ENCODE assay signal across 8 cellular contexts in genomic region chr5:14665949-14666741, GRCh38. TPM values are rescaled to one million over a fixed set of nuclear protein-coding genes. Genes with fewer than 3 reads are reported as not detected.
A peak's percentile ranks its signal among the peaks of the same experiment; 100 is the strongest.
DNase-seq lines count a peak whose midpoint lies in the region; ATAC-seq and TF ChIP-seq lines count a peak whose summit lies in the region.

No MANE protein-coding gene starts in this region.

- H3K4me1 ChIP-seq in GM23338 (ENCODE audit: insufficient read depth) (peaks cover 22% of the 10 kb centered on the region), Karpas-422 (ENCODE audit: low read length) (peaks cover 71% of the 10 kb centered on the region), skeletal muscle satellite cell (ENCODE audit: control insufficient read depth, insufficient read depth, low read length) (peaks cover 19% of the 10 kb centered on the region)

- H3K27me3 ChIP-seq in GM23338 (ENCODE audit: insufficient read depth) = peaks cover 30% of the 10 kb centered on the region
- H3K27me3 ChIP-seq in Karpas-422 (ENCODE audit: low read length) = no peaks in the 10 kb centered on the region
- H3K27me3 ChIP-seq in skeletal muscle satellite cell (ENCODE audit: control insufficient read depth, insufficient read depth, low read length) = no peaks in the 10 kb centered on the region

- TF ChIP-seq CTCF in GM23338 (conservative IDR thresholded peaks at IDR 0.05; ENCODE audit: low read depth in 2 of 2) = no peak; a peak in 2 of 4 replicates
- no peak for TF ChIP-seq CTCF in fibroblast of mammary gland (conservative IDR thresholded peaks at IDR 0.05; ENCODE audit: control insufficient read depth, insufficient read depth, low read depth, low read length)

- no peaks in the 10 kb centered on the region for H3K36me3 ChIP-seq in GM23338 (ENCODE audit: insufficient read depth)
- H3K36me3 ChIP-seq in Karpas-422 (ENCODE audit: insufficient read depth, low read length) = no peaks in the 10 kb centered on the region
- no peaks in the 10 kb centered on the region for H3K36me3 ChIP-seq in skeletal muscle satellite cell (ENCODE audit: insufficient read depth, low read length)

- ATAC-seq in GM23338 = peak; percentile 32
- ATAC-seq in activated CD8-positive, alpha-beta memory T cell treated with anti-CD3 and anti-CD28 coated beads, Interleukin-2, amount 10 ng/mL, durations not matched to agents 7 days and 5 days = peak; percentile 31

- H2AFZ ChIP-seq in GM23338 (no peak overlapping the region), Karpas-422 (ENCODE audit: low read length) (no peak overlapping the region)

- CTCF ChIA-PET in activated CD8-positive, alpha-beta memory T cell treated with anti-CD3 and anti-CD28 coated beads, Interleukin-2, amount 10 ng/mL, durations not matched to agents 7 days and 5 days (lab: Charles Lee) = interaction anchor here (2.1 to 3.4 kb wide), 5 partner anchors 10 to 301 kb away, joined by 5 to 24 read pairs (median 12); no protein-coding TSS in a partner anchor

- H3K4me3 Mint-ChIP-seq in GM23338 = peak overlapping the region; percentile 93
- peak overlapping the region; percentile 96 for H3K4me3 Mint-ChIP-seq in activated CD8-positive, alpha-beta memory T cell treated with anti-CD3 and anti-CD28 coated beads, Interleukin-2, amount 10 ng/mL, durations not matched to agents 7 days and 5 days

- H3K4me3 ChIP-seq in GM23338 (peak overlapping the region; percentile 87), Karpas-422 (ENCODE audit: low read length) (peak overlapping the region; percentile 74), fibroblast of mammary gland (ENCODE audit: control insufficient read depth, low read depth, low read length) (peak overlapping the region; percentile 57), skeletal muscle satellite cell (ENCODE audit: low read length) (peak overlapping the region; percentile 79)

- no peaks in the 10 kb centered on the region for H3K9me2 ChIP-seq in GM23338 (ENCODE audit: insufficient read depth)
- no peaks in the 10 kb centered on the region for H3K9me2 ChIP-seq in Karpas-422 (replicated peaks; ENCODE audit: insufficient read depth, low read length)

- H3K4me2 ChIP-seq in GM23338 = peak overlapping the region; percentile 94
- H3K4me2 ChIP-seq in Karpas-422 (ENCODE audit: low read depth, low read length, poor library complexity, severe bottlenecking) = peak overlapping the region; percentile 90
- H3K4me2 ChIP-seq in skeletal muscle satellite cell (ENCODE audit: low read length) = peak overlapping the region; percentile 85

- H3K9ac ChIP-seq in Karpas-422 (ENCODE audit: low read length) (peak overlapping the region; percentile 76), skeletal muscle satellite cell (ENCODE audit: low read depth, low read length) (peak overlapping the region; percentile 84)

- H3K27me3 Mint-ChIP-seq in GM23338 (ENCODE audit: insufficient read depth, low read depth, poor library complexity) = peaks cover 22% of the 10 kb centered on the region
- H3K27me3 Mint-ChIP-seq in activated CD8-positive, alpha-beta memory T cell treated with anti-CD3 and anti-CD28 coated beads, Interleukin-2, amount 10 ng/mL, durations not matched to agents 7 days and 5 days = no peaks in the 10 kb centered on the region

- no peak overlapping the region for H3K27ac Mint-ChIP-seq in GM23338
- peak overlapping the region; percentile 94 for H3K27ac Mint-ChIP-seq in activated CD8-positive, alpha-beta memory T cell treated with anti-CD3 and anti-CD28 coated beads, Interleukin-2, amount 10 ng/mL, durations not matched to agents 7 days and 5 days

- peaks cover 22% of the 10 kb centered on the region for H3K4me1 Mint-ChIP-seq in GM23338
- H3K4me1 Mint-ChIP-seq in activated CD8-positive, alpha-beta memory T cell treated with anti-CD3 and anti-CD28 coated beads, Interleukin-2, amount 10 ng/mL, durations not matched to agents 7 days and 5 days = peaks cover 66% of the 10 kb centered on the region

- H3K27ac ChIP-seq in GM23338 (ENCODE audit: low read depth) (no peak overlapping the region), Karpas-422 (ENCODE audit: low read length) (peak overlapping the region; percentile 67)

- 0 out of 2 replicates have a peak, but pooled peaks cover 3% of the 10 kb centered on the region for H3F3A ChIP-seq in GM23338 (replicated peaks; ENCODE audit: low read depth)

- H3K9me3 ChIP-seq in Karpas-422 (ENCODE audit: low read length) (no peaks in the 10 kb centered on the region), skeletal muscle satellite cell (replicated peaks; ENCODE audit: low read length) (no peaks in the 10 kb centered on the region)

- no peaks in the 10 kb centered on the region; the same call in 2 of the 3 replicates for H3K36me3 Mint-ChIP-seq in GM23338 (ENCODE audit: low read depth)
- peaks cover 39% of the 10 kb centered on the region for H3K36me3 Mint-ChIP-seq in activated CD8-positive, alpha-beta memory T cell treated with anti-CD3 and anti-CD28 coated beads, Interleukin-2, amount 10 ng/mL, durations not matched to agents 7 days and 5 days

- H3K9me3 Mint-ChIP-seq in GM23338 = no peaks in the 10 kb centered on the region
- no peaks in the 10 kb centered on the region for H3K9me3 Mint-ChIP-seq in activated CD8-positive, alpha-beta memory T cell treated with anti-CD3 and anti-CD28 coated beads, Interleukin-2, amount 10 ng/mL, durations not matched to agents 7 days and 5 days (ENCODE audit: low read depth)

- peaks cover 60% of the 10 kb centered on the region for H3K79me2 ChIP-seq in GM23338 (replicated peaks; ENCODE audit: insufficient read depth)
- H3K79me2 ChIP-seq in Karpas-422 (ENCODE audit: low read length) = peaks cover 68% of the 10 kb centered on the region

- DNase-seq in NCI-H2227 (lab: John Stamatoyannopoulos, UW; ENCODE audit: unreplicated experiment) (peak; percentile 7), NCI-H2227 treated with DMSO at 0.1 percent for 48 hours (lab: John Stamatoyannopoulos, UW) (no peak), GM23338 (ENCODE audit: low spot score) (peak; percentile 44), Karpas-422 (peak; percentile 86), fibroblast of mammary gland (ENCODE audit: low read depth) (peak; percentile 52), occipital lobe (lab: John Stamatoyannopoulos, UW) (no peak)
- peak; percentile 78 for DNase-seq in activated CD8-positive, alpha-beta memory T cell treated with anti-CD3 and anti-CD28 coated beads, Interleukin-2, amount 10 ng/mL, durations not matched to agents 7 days and 5 days

- H4K20me1 ChIP-seq in GM23338 (replicated peaks; ENCODE audit: insufficient read depth) (peaks cover 4% of the 10 kb centered on the region; the same call in 1 of the 2 replicates), Karpas-422 (ENCODE audit: insufficient read depth, low read depth, low read length) (peaks cover 37% of the 10 kb centered on the region)

TF ChIP-seq in GM23338, 12 proteins besides CTCF, POLR2A, EP300 and RAD21:
- TF ChIP-seq EZH2phosphoT487 (IDR thresholded peaks at IDR 0.05; ENCODE audit: unreplicated experiment) (no peak), POLR2AphosphoS5 (IDR thresholded peaks at IDR 0.05; ENCODE audit: low read depth) (no peak), EZH2 (IDR thresholded peaks at IDR 0.05; ENCODE audit: low read depth, unreplicated experiment) (no peak), JUNB (IDR thresholded peaks at IDR 0.05; ENCODE audit: unreplicated experiment) (no peak), NANOG (IDR thresholded peaks at IDR 0.05; ENCODE audit: borderline replicate concordance) (no peak)
- TF ChIP-seq, protein P1, sequence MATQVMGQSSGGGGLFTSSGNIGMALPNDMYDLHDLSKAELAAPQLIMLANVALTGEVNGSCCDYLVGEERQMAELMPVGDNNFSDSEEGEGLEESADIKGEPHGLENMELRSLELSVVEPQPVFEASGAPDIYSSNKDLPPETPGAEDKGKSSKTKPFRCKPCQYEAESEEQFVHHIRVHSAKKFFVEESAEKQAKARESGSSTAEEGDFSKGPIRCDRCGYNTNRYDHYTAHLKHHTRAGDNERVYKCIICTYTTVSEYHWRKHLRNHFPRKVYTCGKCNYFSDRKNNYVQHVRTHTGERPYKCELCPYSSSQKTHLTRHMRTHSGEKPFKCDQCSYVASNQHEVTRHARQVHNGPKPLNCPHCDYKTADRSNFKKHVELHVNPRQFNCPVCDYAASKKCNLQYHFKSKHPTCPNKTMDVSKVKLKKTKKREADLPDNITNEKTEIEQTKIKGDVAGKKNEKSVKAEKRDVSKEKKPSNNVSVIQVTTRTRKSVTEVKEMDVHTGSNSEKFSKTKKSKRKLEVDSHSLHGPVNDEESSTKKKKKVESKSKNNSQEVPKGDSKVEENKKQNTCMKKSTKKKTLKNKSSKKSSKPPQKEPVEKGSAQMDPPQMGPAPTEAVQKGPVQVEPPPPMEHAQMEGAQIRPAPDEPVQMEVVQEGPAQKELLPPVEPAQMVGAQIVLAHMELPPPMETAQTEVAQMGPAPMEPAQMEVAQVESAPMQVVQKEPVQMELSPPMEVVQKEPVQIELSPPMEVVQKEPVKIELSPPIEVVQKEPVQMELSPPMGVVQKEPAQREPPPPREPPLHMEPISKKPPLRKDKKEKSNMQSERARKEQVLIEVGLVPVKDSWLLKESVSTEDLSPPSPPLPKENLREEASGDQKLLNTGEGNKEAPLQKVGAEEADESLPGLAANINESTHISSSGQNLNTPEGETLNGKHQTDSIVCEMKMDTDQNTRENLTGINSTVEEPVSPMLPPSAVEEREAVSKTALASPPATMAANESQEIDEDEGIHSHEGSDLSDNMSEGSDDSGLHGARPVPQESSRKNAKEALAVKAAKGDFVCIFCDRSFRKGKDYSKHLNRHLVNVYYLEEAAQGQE (IDR thresholded peaks at IDR 0.05; ENCODE audit: unreplicated experiment) = no peak
- TF ChIP-seq, protein P2, sequence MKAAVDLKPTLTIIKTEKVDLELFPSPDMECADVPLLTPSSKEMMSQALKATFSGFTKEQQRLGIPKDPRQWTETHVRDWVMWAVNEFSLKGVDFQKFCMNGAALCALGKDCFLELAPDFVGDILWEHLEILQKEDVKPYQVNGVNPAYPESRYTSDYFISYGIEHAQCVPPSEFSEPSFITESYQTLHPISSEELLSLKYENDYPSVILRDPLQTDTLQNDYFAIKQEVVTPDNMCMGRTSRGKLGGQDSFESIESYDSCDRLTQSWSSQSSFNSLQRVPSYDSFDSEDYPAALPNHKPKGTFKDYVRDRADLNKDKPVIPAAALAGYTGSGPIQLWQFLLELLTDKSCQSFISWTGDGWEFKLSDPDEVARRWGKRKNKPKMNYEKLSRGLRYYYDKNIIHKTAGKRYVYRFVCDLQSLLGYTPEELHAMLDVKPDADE (IDR thresholded peaks at IDR 0.05) = no peak

RNA-seq across cellular contexts. Expression of gene OTULIN, which starts 1.6 kb away (rescaled TPM):
- total RNA-seq in GM23338 (2014; rRNA removed; shearing (Covaris generic)) = 19.2 and 43.9 TPM in 2 replicates
- 21.2 and 24.3 TPM in 2 replicates for polyA plus RNA-seq in GM23338 (2016; fragmentation: Nextera tagmentation; extraction: Ambion mirVana)
- total RNA-seq in Karpas-422 (2014; rRNA removed; shearing (Covaris generic); ENCODE audit: low replicate concordance) = 27.0 and 31.0 TPM in 2 replicates
- total RNA-seq in activated CD8-positive, alpha-beta memory T cell treated with anti-CD3 and anti-CD28 coated beads, Interleukin-2, amount 10 ng/mL, durations not matched to agents 7 days and 5 days = 100 to 1,000 TPM in 1 of 2 experiments, 10 to 100 TPM in 1; 87.8 to 123 TPM
- 14.2 and 18.8 TPM in 2 replicates for total RNA-seq in skeletal muscle satellite cell (2012; rRNA removed)
- 12.8 TPM for total RNA-seq in occipital lobe

Comparison
In these comparisons a context has a peak if more than half of its experiments do, and no peak if none do; other contexts are left out.
1. DNase-seq: peak in NCI-H2227 (single experiment), GM23338 (single experiment), Karpas-422 (single experiment), activated CD8-positive, alpha-beta memory T cell treated with anti-CD3 and anti-CD28 coated beads, Interleukin-2, amount 10 ng/mL, durations not matched to agents 7 days and 5 days (single experiment) and fibroblast of mammary gland (single experiment); none in NCI-H2227 treated with DMSO at 0.1 percent for 48 hours (single experiment) and occipital lobe (single experiment).
2. Peak in every context shown above with its lines, with median percentiles within 50 percentile points of each other: H3K4me2 ChIP-seq and H3K4me3 ChIP-seq.